Comparison of ENCODE assay signal across 19 cellular contexts in the genomic region with DNA sequence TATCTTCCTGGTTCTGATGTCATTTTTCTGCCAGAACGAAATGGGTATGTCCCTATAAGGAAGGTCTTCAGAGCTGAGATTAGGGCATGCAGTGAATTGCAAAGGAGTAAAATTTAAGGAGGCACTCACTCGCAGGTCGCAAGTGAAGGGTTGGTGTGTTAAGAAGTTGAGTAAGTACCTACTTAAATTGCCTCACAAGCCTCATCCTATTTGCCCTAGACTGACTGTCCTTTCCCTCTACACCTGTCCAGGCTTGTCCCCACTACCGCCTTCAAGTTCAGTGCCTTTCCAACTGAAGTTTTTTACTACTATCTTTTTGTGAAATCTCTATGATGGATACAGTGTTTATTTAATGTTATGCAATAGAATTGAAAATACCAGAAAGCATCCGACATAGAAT.
DNase-seq lines count a peak whose midpoint lies in the region; TF ChIP-seq lines count a peak whose summit lies in the region.
"Had no signal": no experiment of that assay in that cellular context is flagged by ENCODE, and none has a peak within 500 bp of the region (broad histone marks: within the 10 kb centered on the region; RNA-seq: fewer than 3 reads in every experiment).

No MANE protein-coding gene starts in this region.

- H3K18ac ChIP-seq in trophoblast cell (ENCODE audit: low read length) = no peak overlapping the region

- H2AK5ac ChIP-seq in trophoblast cell (ENCODE audit: low read length) = no peak overlapping the region

- POLR2A ChIA-PET in RWPE1 (lab: Yijun Ruan, JAX; ENCODE audit: low non-redundant PET) = interaction anchor here (0.5 kb wide), 1 partner anchor 1403 kb away, joined by 3 read pairs; no protein-coding TSS in a partner anchor

- H3K4ac ChIP-seq in trophoblast cell (ENCODE audit: low read depth, low read length) = no peak overlapping the region

- DNase-seq in NOMO-1 (lab: John Stamatoyannopoulos, UW; ENCODE audit: unreplicated experiment in 2 of 2) = peak; percentile 27
- no peak for DNase-seq in NOMO-1 treated with dmso at 0.1 percent for 144 hours (lab: John Stamatoyannopoulos, UW; ENCODE audit: unreplicated experiment)
- DNase-seq in RWPE1 (ENCODE audit: low spot score) = peak; percentile 73
- DNase-seq in epithelial cell of prostate (ENCODE audit: low read depth, low spot score) = peak; percentile 94
- no peak for DNase-seq in suprapubic skin (ENCODE audit: low spot score in 2 of 2)
- DNase-seq in NCI-H187 (lab: John Stamatoyannopoulos, UW) = no peak
- DNase-seq in kidney glomerular epithelial cell (lab: John Stamatoyannopoulos, UW) = no peak
- no peak for DNase-seq in trophoblast cell
- DNase-seq: AML-193, DMS79 treated with DMSO at 0.1 percent for 48 hours, GOT3, NCI-H1417, NCI-H1930, NCI-H2171, NCI-H526, Peyer's patch, Right ventricle myocardium superior had no signal

- H3K4me1 ChIP-seq in suprapubic skin = peaks cover 19% of the 10 kb centered on the region
- no peaks in the 10 kb centered on the region for H3K4me1 ChIP-seq in trophoblast cell (ENCODE audit: control insufficient read depth in 1 of 2, insufficient read depth in 2 of 2, low read length in 2 of 2)
- H3K4me1 ChIP-seq: Peyer's patch had no signal

- H3K9ac ChIP-seq in trophoblast cell (ENCODE audit: low read length) = no peak overlapping the region

- TF ChIP-seq POLR2A in suprapubic skin (IDR thresholded peaks at IDR 0.05) = no peak

- H2BK12ac ChIP-seq in trophoblast cell (ENCODE audit: low read length) = no peak overlapping the region

- H2BK120ac ChIP-seq in trophoblast cell (ENCODE audit: insufficient read depth, low read length, poor library complexity) = no peak overlapping the region

- H3K27ac ChIP-seq in RWPE1 = no peak overlapping the region
- peak overlapping the region; percentile 54 for H3K27ac ChIP-seq in epithelial cell of prostate
- H3K27ac ChIP-seq in suprapubic skin = peak overlapping the region; percentile 39
- no peak overlapping the region for H3K27ac ChIP-seq in trophoblast cell (ENCODE audit: low read depth, low read length)
- H3K27ac ChIP-seq: 22Rv1, C4-2B, Peyer's patch had no signal

- H3K9me3 ChIP-seq in suprapubic skin (no peaks in the 10 kb centered on the region), trophoblast cell (ENCODE audit: insufficient read depth, low read depth, low read length) (peaks cover 2% of the 10 kb centered on the region)
- H3K9me3 ChIP-seq: Peyer's patch had no signal

- H2BK5ac ChIP-seq in trophoblast cell (ENCODE audit: low read depth, low read length, poor library complexity) = no peak overlapping the region

- TF ChIP-seq CTCF in RWPE1 (conservative IDR thresholded peaks at IDR 0.05; ENCODE audit: low read depth) = no peak
- no peak for TF ChIP-seq CTCF in suprapubic skin (IDR thresholded peaks at IDR 0.05)

- no peak overlapping the region for H4K8ac ChIP-seq in trophoblast cell (ENCODE audit: low read depth, low read length)

- CTCF ChIA-PET in RWPE1 (lab: Yijun Ruan, JAX) = interaction anchor here (0.7 kb wide), 1 partner anchor 62 kb away, joined by 3 read pairs; no protein-coding TSS in a partner anchor

- no peak overlapping the region for H2AFZ ChIP-seq in trophoblast cell (ENCODE audit: insufficient read depth, low read length, poor library complexity)

- H4K91ac ChIP-seq in trophoblast cell (ENCODE audit: low read depth, low read length) = no peak overlapping the region

- no peaks in the 10 kb centered on the region for H3K79me2 ChIP-seq in trophoblast cell (ENCODE audit: control insufficient read depth, insufficient read depth, low read length, poor library complexity)

- no peak overlapping the region for H3K23ac ChIP-seq in trophoblast cell (ENCODE audit: low read length)

- 50% methylated on average over 5 of the region's 5 CpGs for WGBS in suprapubic skin
- WGBS in trophoblast cell (ENCODE audit: extremely low coverage, insufficient coverage, insufficient read length) = no CpG with 5 or more reads among the region's 5 CpGs

- no peak for TF ChIP-seq EP300 in suprapubic skin (IDR thresholded peaks at IDR 0.05)

- H3K4me2 ChIP-seq in trophoblast cell (ENCODE audit: low read length) = no peak overlapping the region

- H3K36me3 ChIP-seq in suprapubic skin = no peaks in the 10 kb centered on the region
- no peaks in the 10 kb centered on the region for H3K36me3 ChIP-seq in trophoblast cell (ENCODE audit: control insufficient read depth in 1 of 2, insufficient read depth in 2 of 2, low read length in 2 of 2)
- H3K36me3 ChIP-seq: Peyer's patch had no signal

- no peak overlapping the region for H3K14ac ChIP-seq in trophoblast cell (ENCODE audit: low read length)

- H3K79me1 ChIP-seq in trophoblast cell (ENCODE audit: low read length) = no peaks in the 10 kb centered on the region

- H3K27me3 ChIP-seq in suprapubic skin = no peaks in the 10 kb centered on the region
- no peaks in the 10 kb centered on the region for H3K27me3 ChIP-seq in trophoblast cell (ENCODE audit: insufficient read depth, low read length)
- H3K27me3 ChIP-seq: Peyer's patch had no signal

- no peak overlapping the region for H4K12ac ChIP-seq in trophoblast cell (ENCODE audit: low read depth, low read length)

- no peak overlapping the region for H3K4me3 ChIP-seq in suprapubic skin
- H3K4me3 ChIP-seq in trophoblast cell (ENCODE audit: low read depth, low read length) = no peak overlapping the region
- H3K4me3 ChIP-seq: Peyer's patch had no signal

Comparison
In these comparisons a context has a peak if more than half of its experiments do, and no peak if none do; other contexts are left out.
1. DNase-seq: peak in NOMO-1 (2 of 2), RWPE1 (single experiment) and epithelial cell of prostate (single experiment); none in NOMO-1 treated with dmso at 0.1 percent for 144 hours (single experiment), suprapubic skin (0 of 2), NCI-H187 (0 of 2), kidney glomerular epithelial cell (single experiment) and trophoblast cell (0 of 2).
2. H3K27ac ChIP-seq: peak in epithelial cell of prostate (single experiment) and suprapubic skin (single experiment); none in RWPE1 (single experiment) and trophoblast cell (single experiment).